9 cellular contexts compared by ENCODE assay signal in the genomic region with DNA sequence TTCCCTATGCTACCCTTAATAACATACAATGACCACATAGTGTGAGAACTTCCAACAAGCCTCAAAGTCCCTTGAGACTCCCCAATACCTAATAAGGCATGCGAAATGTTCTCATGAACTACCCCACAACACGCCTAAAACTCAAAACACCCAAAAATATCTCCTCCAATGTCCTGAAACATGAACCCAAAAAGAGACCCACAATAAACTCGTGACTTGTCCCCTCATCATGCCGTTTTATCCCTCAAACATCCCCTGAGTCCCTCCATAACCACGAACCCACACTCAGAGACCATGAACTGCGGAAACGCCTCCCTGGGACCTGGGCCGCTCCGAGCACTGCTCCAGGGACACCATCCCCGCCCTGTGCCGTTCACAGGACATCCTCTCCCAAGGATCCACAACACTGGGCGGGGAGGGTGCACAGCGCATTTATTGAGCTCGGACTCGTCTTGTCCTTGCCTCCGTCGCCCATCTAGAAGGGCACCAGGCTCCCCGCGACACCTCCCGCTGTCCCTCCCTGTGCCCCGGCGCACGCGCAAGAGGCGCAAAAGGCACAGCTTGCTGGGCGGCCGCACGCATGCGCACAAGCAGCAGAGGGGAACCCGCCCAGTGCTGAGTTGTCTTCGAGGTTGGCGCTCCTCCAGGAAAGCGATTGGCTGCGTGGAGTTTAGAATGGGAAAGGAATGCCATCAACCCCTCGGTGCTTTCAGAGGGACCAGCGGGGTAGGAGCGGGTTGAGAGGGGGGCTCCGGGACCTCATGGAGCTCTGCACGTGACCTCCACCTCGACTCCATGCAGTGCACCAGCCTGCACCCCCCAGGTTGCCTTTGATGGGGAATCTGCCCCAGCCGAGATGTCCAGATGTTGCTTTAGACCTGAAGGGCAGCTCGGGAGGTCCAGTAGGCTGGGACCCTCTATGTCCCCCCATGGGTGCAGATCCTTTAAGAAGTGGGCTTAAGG. TPM values are rescaled to one million over a fixed set of nuclear protein-coding genes. Genes with fewer than 3 reads are reported as not detected.
DNase-seq lines count a peak whose midpoint lies in the region; ATAC-seq, FAIRE-seq and TF ChIP-seq lines count a peak whose summit lies in the region.
"Had no signal": no experiment of that assay in that cellular context is flagged by ENCODE, and none has a peak within 500 bp of the region (broad histone marks: within the 10 kb centered on the region; RNA-seq: fewer than 3 reads in every experiment).

No MANE protein-coding gene starts in this region.

- intact Hi-C loops in Calu3 (cut with micrococcal nuclease; ENCODE audit: unreplicated experiment), result no loop called here

- H3K9me3 Mint-ChIP-seq in Calu3 (ENCODE audit: low read depth, unreplicated experiment), result no peaks in the 10 kb centered on the region

- CTCF ChIA-PET in Calu3 (lab: Charles Lee), result interaction anchor here (0.6 to 1.7 kb wide), 4 partner anchors 10 to 92 kb away, joined by 4 to 8 read pairs (median 6); no protein-coding TSS in a partner anchor

- no peaks in the 10 kb centered on the region for H3K27me3 Mint-ChIP-seq in Calu3 (ENCODE audit: unreplicated experiment)

- peaks cover 57% of the 10 kb centered on the region for H3K4me1 Mint-ChIP-seq in Calu3 (ENCODE audit: low read depth, unreplicated experiment)

- TF ChIP-seq CTCF in Calu3 (IDR thresholded peaks at IDR 0.05; ENCODE audit: unreplicated experiment) (no peak), bronchial epithelial cell (IDR thresholded peaks at IDR 0.05; ENCODE audit: insufficient read depth, low read length, severe bottlenecking) (no peak)

- ATAC-seq in GM21825 (IDR thresholded peaks at IDR 0.05; ENCODE audit: unreplicated experiment) (peak; percentile 65), HG03378 (IDR thresholded peaks at IDR 0.05; ENCODE audit: unreplicated experiment) (no peak)

- H3K27ac Mint-ChIP-seq in Calu3 (ENCODE audit: unreplicated experiment), result peak overlapping the region; percentile 79

- BruUV-seq in Calu3 (replicated peaks; lab: Mats Ljungman, UMichigan), result no TSS peak

- H3K36me3 Mint-ChIP-seq in Calu3 (ENCODE audit: insufficient read depth, unreplicated experiment), result peaks cover 35% of the 10 kb centered on the region

- peak; percentile 40 for FAIRE-seq in bronchial epithelial cell (lab: Jason Lieb, UNC)

- H3K27me3 ChIP-seq in bronchial epithelial cell (ENCODE audit: control insufficient read depth, insufficient read depth, low read length), result no peaks in the 10 kb centered on the region

- peak; percentile 96 for DNase-seq in Calu3
- peak; percentile 83 for DNase-seq in NCI-H2029 (lab: John Stamatoyannopoulos, UW)
- DNase-seq in activated CD4-positive, CD25-positive, alpha-beta regulatory T cell (lab: John Stamatoyannopoulos, UW), result peak; percentile 63 to 74 (median 69)
- DNase-seq in bronchial epithelial cell (ENCODE audit: low read depth), result peak; percentile 82
- DNase-seq in kidney tubule cell (ENCODE audit: low spot score), result peak; percentile 94
- DNase-seq in stimulated activated CD4-positive, alpha-beta T cell treated with anti-CD3 and anti-CD28 coated beads, Interleukin-1b, Interleukin-23, amount 100 ng/mL, for 4 hours (ENCODE audit: low read depth in 2 of 2), result peak; percentile 79 to 83

- H3K4me3 Mint-ChIP-seq in Calu3 (ENCODE audit: low read depth, unreplicated experiment), result peak overlapping the region; percentile 76

- H3K36me3 ChIP-seq in bronchial epithelial cell (ENCODE audit: control insufficient read depth, insufficient read depth, low read length), result peaks cover 13% of the 10 kb centered on the region

- no peak overlapping the region for H3K4me3 ChIP-seq in bronchial epithelial cell (ENCODE audit: low read depth, low read length)

RNA-seq across cellular contexts. Expression of a gene that starts 8.8 kb away (rescaled TPM):
- total RNA-seq in Calu3 (2022) (183 and 291 TPM in 2 replicates), bronchial epithelial cell (309 and 548 TPM in 2 replicates)
- total RNA-seq: glomerular endothelial cell had no signal

RNA-seq across cellular contexts. Expression of a gene that starts 10.5 kb away (rescaled TPM):
- total RNA-seq in Calu3 (2022), result 0.42 and 0.68 TPM in 2 replicates
- not detected in 2 replicates for total RNA-seq in bronchial epithelial cell
- total RNA-seq: glomerular endothelial cell had no signal

RNA-seq across cellular contexts. Expression of a gene that starts 14.2 kb away (rescaled TPM):
- total RNA-seq in Calu3 (2022) (1.6 and 2.0 TPM in 2 replicates), bronchial epithelial cell (not detected in 2 replicates)
- total RNA-seq: glomerular endothelial cell had no signal

RNA-seq across cellular contexts. Expression of a gene that starts 18.7 kb away (rescaled TPM):
- 0.90 and 1.3 TPM in 2 replicates for total RNA-seq in Calu3 (2022)
- total RNA-seq in bronchial epithelial cell, result not detected in 2 replicates
- total RNA-seq: glomerular endothelial cell had no signal

RNA-seq across cellular contexts. Expression of a gene that starts 30.2 kb away (rescaled TPM):
- 760 and 802 TPM in 2 replicates for total RNA-seq in Calu3 (2022)
- 11.3 and 12.4 TPM in 2 replicates for total RNA-seq in bronchial epithelial cell
